In genomic region chr13:106814389-106814903, GRCh38 we compare ENCODE assay signal across 2 cellular contexts.
TF ChIP-seq lines count a peak whose summit lies in the region.

No MANE protein-coding gene starts in this region.

TF ChIP-seq in GM23338, 12 proteins besides CTCF, POLR2A, EP300 and RAD21:
- TF ChIP-seq, protein P1, sequence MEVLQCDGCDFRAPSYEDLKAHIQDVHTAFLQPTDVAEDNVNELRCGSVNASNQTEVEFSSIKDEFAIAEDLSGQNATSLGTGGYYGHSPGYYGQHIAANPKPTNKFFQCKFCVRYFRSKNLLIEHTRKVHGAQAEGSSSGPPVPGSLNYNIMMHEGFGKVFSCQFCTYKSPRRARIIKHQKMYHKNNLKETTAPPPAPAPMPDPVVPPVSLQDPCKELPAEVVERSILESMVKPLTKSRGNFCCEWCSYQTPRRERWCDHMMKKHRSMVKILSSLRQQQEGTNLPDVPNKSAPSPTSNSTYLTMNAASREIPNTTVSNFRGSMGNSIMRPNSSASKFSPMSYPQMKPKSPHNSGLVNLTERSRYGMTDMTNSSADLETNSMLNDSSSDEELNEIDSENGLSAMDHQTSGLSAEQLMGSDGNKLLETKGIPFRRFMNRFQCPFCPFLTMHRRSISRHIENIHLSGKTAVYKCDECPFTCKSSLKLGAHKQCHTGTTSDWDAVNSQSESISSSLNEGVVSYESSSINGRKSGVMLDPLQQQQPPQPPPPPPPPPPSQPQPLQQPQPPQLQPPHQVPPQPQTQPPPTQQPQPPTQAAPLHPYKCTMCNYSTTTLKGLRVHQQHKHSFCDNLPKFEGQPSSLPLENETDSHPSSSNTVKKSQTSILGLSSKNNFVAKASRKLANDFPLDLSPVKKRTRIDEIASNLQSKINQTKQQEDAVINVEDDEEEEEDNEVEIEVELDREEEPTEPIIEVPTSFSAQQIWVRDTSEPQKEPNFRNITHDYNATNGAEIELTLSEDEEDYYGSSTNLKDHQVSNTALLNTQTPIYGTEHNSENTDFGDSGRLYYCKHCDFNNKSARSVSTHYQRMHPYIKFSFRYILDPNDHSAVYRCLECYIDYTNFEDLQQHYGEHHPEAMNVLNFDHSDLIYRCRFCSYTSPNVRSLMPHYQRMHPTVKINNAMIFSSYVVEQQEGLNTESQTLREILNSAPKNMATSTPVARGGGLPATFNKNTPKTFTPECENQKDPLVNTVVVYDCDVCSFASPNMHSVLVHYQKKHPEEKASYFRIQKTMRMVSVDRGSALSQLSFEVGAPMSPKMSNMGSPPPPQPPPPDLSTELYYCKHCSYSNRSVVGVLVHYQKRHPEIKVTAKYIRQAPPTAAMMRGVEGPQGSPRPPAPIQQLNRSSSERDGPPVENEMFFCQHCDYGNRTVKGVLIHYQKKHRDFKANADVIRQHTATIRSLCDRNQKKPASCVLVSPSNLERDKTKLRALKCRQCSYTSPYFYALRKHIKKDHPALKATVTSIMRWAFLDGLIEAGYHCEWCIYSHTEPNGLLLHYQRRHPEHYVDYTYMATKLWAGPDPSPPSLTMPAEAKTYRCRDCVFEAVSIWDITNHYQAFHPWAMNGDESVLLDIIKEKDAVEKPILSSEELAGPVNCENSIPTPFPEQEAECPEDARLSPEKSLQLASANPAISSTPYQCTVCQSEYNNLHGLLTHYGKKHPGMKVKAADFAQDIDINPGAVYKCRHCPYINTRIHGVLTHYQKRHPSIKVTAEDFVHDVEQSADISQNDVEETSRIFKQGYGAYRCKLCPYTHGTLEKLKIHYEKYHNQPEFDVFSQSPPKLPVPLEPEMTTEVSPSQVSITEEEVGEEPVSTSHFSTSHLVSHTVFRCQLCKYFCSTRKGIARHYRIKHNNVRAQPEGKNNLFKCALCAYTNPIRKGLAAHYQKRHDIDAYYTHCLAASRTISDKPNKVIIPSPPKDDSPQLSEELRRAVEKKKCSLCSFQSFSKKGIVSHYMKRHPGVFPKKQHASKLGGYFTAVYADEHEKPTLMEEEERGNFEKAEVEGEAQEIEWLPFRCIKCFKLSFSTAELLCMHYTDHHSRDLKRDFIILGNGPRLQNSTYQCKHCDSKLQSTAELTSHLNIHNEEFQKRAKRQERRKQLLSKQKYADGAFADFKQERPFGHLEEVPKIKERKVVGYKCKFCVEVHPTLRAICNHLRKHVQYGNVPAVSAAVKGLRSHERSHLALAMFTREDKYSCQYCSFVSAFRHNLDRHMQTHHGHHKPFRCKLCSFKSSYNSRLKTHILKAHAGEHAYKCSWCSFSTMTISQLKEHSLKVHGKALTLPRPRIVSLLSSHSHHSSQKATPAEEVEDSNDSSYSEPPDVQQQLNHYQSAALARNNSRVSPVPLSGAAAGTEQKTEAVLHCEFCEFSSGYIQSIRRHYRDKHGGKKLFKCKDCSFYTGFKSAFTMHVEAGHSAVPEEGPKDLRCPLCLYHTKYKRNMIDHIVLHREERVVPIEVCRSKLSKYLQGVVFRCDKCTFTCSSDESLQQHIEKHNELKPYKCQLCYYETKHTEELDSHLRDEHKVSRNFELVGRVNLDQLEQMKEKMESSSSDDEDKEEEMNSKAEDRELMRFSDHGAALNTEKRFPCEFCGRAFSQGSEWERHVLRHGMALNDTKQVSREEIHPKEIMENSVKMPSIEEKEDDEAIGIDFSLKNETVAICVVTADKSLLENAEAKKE (CRISPR knock-in tag; IDR thresholded peaks at IDR 0.05): peak; percentile 59; the same call in 1 of the 2 replicates
- TF ChIP-seq, protein P2, sequence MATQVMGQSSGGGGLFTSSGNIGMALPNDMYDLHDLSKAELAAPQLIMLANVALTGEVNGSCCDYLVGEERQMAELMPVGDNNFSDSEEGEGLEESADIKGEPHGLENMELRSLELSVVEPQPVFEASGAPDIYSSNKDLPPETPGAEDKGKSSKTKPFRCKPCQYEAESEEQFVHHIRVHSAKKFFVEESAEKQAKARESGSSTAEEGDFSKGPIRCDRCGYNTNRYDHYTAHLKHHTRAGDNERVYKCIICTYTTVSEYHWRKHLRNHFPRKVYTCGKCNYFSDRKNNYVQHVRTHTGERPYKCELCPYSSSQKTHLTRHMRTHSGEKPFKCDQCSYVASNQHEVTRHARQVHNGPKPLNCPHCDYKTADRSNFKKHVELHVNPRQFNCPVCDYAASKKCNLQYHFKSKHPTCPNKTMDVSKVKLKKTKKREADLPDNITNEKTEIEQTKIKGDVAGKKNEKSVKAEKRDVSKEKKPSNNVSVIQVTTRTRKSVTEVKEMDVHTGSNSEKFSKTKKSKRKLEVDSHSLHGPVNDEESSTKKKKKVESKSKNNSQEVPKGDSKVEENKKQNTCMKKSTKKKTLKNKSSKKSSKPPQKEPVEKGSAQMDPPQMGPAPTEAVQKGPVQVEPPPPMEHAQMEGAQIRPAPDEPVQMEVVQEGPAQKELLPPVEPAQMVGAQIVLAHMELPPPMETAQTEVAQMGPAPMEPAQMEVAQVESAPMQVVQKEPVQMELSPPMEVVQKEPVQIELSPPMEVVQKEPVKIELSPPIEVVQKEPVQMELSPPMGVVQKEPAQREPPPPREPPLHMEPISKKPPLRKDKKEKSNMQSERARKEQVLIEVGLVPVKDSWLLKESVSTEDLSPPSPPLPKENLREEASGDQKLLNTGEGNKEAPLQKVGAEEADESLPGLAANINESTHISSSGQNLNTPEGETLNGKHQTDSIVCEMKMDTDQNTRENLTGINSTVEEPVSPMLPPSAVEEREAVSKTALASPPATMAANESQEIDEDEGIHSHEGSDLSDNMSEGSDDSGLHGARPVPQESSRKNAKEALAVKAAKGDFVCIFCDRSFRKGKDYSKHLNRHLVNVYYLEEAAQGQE (IDR thresholded peaks at IDR 0.05; ENCODE audit: unreplicated experiment): no peak

TF ChIP-seq in HEK293, 187 proteins besides CTCF, POLR2A, EP300 and RAD21 (continued from another document):
- TF ChIP-seq ZNF777 (tag by site-specific recombination; IDR thresholded peaks at IDR 0.05; ENCODE audit: borderline replicate concordance): no peak
- TF ChIP-seq ZNF585B (tag by site-specific recombination; IDR thresholded peaks at IDR 0.05): peak; percentile 32; the same call in 1 of the 2 replicates
- no peak for TF ChIP-seq ZNF2 (tag by site-specific recombination; IDR thresholded peaks at IDR 0.05)
- no peak for TF ChIP-seq ZNF175 (tag by site-specific recombination; IDR thresholded peaks at IDR 0.05)
- TF ChIP-seq ZNF530 (tag by site-specific recombination; IDR thresholded peaks at IDR 0.05; ENCODE audit: low read depth): no peak
- TF ChIP-seq ZNF548 (tag by site-specific recombination; IDR thresholded peaks at IDR 0.05): no peak
- TF ChIP-seq ZNF473 (tag by site-specific recombination; IDR thresholded peaks at IDR 0.05): no peak
- TF ChIP-seq, protein P3, sequence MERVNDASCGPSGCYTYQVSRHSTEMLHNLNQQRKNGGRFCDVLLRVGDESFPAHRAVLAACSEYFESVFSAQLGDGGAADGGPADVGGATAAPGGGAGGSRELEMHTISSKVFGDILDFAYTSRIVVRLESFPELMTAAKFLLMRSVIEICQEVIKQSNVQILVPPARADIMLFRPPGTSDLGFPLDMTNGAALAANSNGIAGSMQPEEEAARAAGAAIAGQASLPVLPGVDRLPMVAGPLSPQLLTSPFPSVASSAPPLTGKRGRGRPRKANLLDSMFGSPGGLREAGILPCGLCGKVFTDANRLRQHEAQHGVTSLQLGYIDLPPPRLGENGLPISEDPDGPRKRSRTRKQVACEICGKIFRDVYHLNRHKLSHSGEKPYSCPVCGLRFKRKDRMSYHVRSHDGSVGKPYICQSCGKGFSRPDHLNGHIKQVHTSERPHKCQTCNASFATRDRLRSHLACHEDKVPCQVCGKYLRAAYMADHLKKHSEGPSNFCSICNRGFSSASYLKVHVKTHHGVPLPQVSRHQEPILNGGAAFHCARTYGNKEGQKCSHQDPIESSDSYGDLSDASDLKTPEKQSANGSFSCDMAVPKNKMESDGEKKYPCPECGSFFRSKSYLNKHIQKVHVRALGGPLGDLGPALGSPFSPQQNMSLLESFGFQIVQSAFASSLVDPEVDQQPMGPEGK (tag by site-specific recombination; IDR thresholded peaks at IDR 0.05): no peak
- TF ChIP-seq BCL11B (tag by site-specific recombination; IDR thresholded peaks at IDR 0.05; ENCODE audit: low read depth): no peak
- TF ChIP-seq ZNF76 (tag by site-specific recombination; IDR thresholded peaks at IDR 0.05; ENCODE audit: borderline replicate concordance, low read depth): no peak
